10 cellular contexts compared by ENCODE assay signal in the genomic region with DNA sequence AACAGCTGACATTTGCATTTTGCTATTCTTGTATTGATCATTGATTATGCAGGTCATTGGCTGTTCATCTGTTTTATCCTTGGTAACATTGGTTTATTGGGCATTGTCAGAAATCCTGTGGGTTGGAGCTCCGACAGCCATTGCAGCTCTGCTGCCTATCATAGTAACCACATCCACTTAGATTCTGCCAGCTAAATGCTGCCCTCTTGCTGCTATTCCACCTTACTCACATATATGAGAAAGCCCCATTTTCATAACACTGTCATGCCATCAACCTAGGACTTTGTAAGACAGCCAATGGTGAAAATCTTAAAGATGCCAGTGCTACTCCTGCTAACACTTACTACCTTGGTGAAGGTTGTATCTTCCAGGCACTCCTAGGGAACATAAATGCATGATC.
A peak's percentile ranks its signal among the peaks of the same experiment; 100 is the strongest.
DNase-seq lines count a peak whose midpoint lies in the region; ATAC-seq and TF ChIP-seq lines count a peak whose summit lies in the region.
"Had no signal": no experiment of that assay in that cellular context is flagged by ENCODE, and none has a peak within 500 bp of the region (broad histone marks: within the 10 kb centered on the region; RNA-seq: fewer than 3 reads in every experiment).

No MANE protein-coding gene starts in this region.

- no peaks in the 10 kb centered on the region for H3K4me1 ChIP-seq in esophagus squamous epithelium

- no peak overlapping the region for H3K4me3 ChIP-seq in fibroblast of mammary gland (ENCODE audit: control insufficient read depth, low read depth, low read length)
- no peak overlapping the region for H3K4me3 ChIP-seq in esophagus squamous epithelium

- 29 to 50% methylated on average over 1 of the region's 1 CpG for WGBS in esophagus squamous epithelium, 2 donors

- no peak for ATAC-seq in HG03097 (IDR thresholded peaks at IDR 0.05; ENCODE audit: low FRiP score, unreplicated experiment)

- peak; percentile 27 for TF ChIP-seq CTCF in fibroblast of mammary gland (conservative IDR thresholded peaks at IDR 0.05; ENCODE audit: control insufficient read depth, insufficient read depth, low read depth, low read length)
- peak in 3 of 6 experiments; percentile 5 to 21 (median 18) for TF ChIP-seq CTCF in esophagus squamous epithelium (IDR thresholded peaks at IDR 0.05)

- no peaks in the 10 kb centered on the region for H3K27me3 ChIP-seq in esophagus squamous epithelium
- H3K27me3 ChIP-seq: neutrophil had no signal

- DNase-seq in stimulated activated CD4-positive, alpha-beta T cell treated with anti-CD3 and anti-CD28 coated beads, Interleukin-15, amount 100 ng/mL, for 24 hours, result peak; percentile 4
- DNase-seq in stimulated activated CD4-positive, alpha-beta T cell treated with anti-CD3 and anti-CD28 coated beads, Interleukin-4, amount 100 ng/mL, for 4 hours, result no peak
- DNase-seq in NCI-H460 (ENCODE audit: extremely low read depth, low read depth) (peak; percentile 3), fibroblast of mammary gland (ENCODE audit: low read depth) (peak; percentile 8), anterior cingulate cortex (lab: John Stamatoyannopoulos, UW) (no peak), HCEC 1CT (no peak), esophagus squamous epithelium (lab: John Stamatoyannopoulos, UW) (no peak)
- DNase-seq: T-cell had no signal

- intact Hi-C loops in esophagus squamous epithelium (cut with DNase I), result no loop called here

- no peak overlapping the region for H3K27ac ChIP-seq in esophagus squamous epithelium
- H3K27ac ChIP-seq: neutrophil had no signal

- no peaks in the 10 kb centered on the region for H3K9me3 ChIP-seq in esophagus squamous epithelium
- H3K9me3 ChIP-seq: neutrophil had no signal

- no peaks in the 10 kb centered on the region for H3K36me3 ChIP-seq in esophagus squamous epithelium
- H3K36me3 ChIP-seq: neutrophil had no signal

- no peak for TF ChIP-seq POLR2A in esophagus squamous epithelium (IDR thresholded peaks at IDR 0.05)

Comparison
In these comparisons a context has a peak if more than half of its experiments do, and no peak if none do; other contexts are left out.
1. DNase-seq: peak in stimulated activated CD4-positive, alpha-beta T cell treated with anti-CD3 and anti-CD28 coated beads, Interleukin-15, amount 100 ng/mL, for 24 hours (single experiment), NCI-H460 (single experiment) and fibroblast of mammary gland (single experiment); none in stimulated activated CD4-positive, alpha-beta T cell treated with anti-CD3 and anti-CD28 coated beads, Interleukin-4, amount 100 ng/mL, for 4 hours (0 of 2), anterior cingulate cortex (0 of 58), HCEC 1CT (single experiment) and esophagus squamous epithelium (single experiment).